In the genomic region with DNA sequence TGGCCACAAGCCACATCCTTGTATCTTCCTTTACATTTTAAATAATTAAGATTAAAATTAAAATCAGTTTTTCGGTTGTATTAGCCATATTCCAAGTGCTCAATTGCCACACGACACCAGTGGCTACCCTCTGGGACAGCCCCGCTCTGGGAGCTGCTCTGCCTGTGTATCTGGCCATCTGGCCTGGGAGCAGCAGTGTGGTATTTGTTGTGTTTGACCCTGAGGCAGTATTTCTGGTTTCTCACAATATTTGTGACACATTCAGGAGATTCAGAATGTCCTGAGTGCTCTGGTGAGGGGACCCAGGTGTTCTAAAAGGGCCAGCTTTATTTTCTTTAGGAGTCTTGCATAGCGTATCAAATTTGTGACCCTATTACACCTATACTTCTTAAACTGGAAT, we compare ENCODE assay signal across 9 cellular contexts.
"Had no signal": no experiment of that assay in that cellular context is flagged by ENCODE, and none has a peak within 500 bp of the region (broad histone marks: within the 10 kb centered on the region; RNA-seq: fewer than 3 reads in every experiment).

No MANE protein-coding gene starts in this region.

- H3K9ac ChIP-seq: GM23248 had no signal

- DNase-seq: GM23248, GOT3, H7, H9, HCEC 1CT, HFFc6 had no signal

- H3K4me2 ChIP-seq: GM23338 had no signal

- H3K27ac Mint-ChIP-seq: GM23338, H9, HFFc6 had no signal

- ATAC-seq: GM23338, HCT116 had no signal

- H3K27ac ChIP-seq: GM23248 had no signal

- H3K4me3 Mint-ChIP-seq: GM23338, H9, HFFc6 had no signal

- H2AFZ ChIP-seq: GM23248, GM23338 had no signal

- H3K4me3 ChIP-seq: GM23248, GM23338, HAP-1 had no signal

- H3K36me3 ChIP-seq: HAP-1 had no signal

- H3K9me3 ChIP-seq: HAP-1 had no signal
